Comparison of ENCODE assay signal across 8 cellular contexts in the genomic region with DNA sequence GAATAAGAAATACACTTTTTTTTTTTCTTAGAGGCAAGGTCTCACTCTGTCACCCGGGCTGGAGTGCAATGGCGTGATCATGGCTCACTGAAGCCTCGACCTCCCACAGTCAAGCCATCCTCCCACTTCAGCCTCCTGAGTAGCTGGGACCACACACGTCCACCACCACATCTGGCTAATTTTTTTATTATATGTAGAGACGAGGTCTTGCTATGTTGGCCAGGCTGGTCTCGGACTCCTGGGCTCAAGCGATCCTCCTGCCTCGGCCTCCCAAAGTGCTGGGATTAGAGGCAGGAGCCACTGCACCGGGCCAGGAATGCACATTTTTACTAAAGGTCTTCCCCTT. TPM values are rescaled to one million over a fixed set of nuclear protein-coding genes. Genes with fewer than 3 reads are reported as not detected.
DNase-seq lines count a peak whose midpoint lies in the region; ATAC-seq and TF ChIP-seq lines count a peak whose summit lies in the region.

No MANE protein-coding gene starts in this region.

- H3K4me3 ChIP-seq in ACC112 (ENCODE audit: low read depth, low read length) (peak overlapping the region; percentile 96), KMS-11 (IDR thresholded peaks at IDR 0.05; ENCODE audit: insufficient read depth, low read depth, low read length) (no peak overlapping the region)

- H3K4me1 ChIP-seq in ACC112 (ENCODE audit: control insufficient read depth, insufficient read depth, low read length, unreplicated experiment) = peaks cover 16% of the 10 kb centered on the region
- H3K4me1 ChIP-seq in KMS-11 (ENCODE audit: low read depth, poor library complexity, severe bottlenecking) = peaks cover 42% of the 10 kb centered on the region

- no peak overlapping the region for H3K9ac ChIP-seq in KMS-11

- H3K79me2 ChIP-seq in ACC112 (ENCODE audit: control insufficient read depth, insufficient read depth, low read length, unreplicated experiment) = peaks cover 63% of the 10 kb centered on the region
- H3K79me2 ChIP-seq in KMS-11 (ENCODE audit: insufficient read depth, low read depth) = peaks cover 48% of the 10 kb centered on the region

- no peak for TF ChIP-seq POLR2A in erythroblast (IDR thresholded peaks at IDR 0.05; ENCODE audit: low read length)

- H4K20me1 ChIP-seq in KMS-11 (ENCODE audit: insufficient read depth) = 0 out of 2 replicates have a peak, but pooled peaks cover 8% of the 10 kb centered on the region

- H3K36me3 ChIP-seq in ACC112 (ENCODE audit: insufficient read depth, low read length) = peaks cover 48% of the 10 kb centered on the region
- no peaks in the 10 kb centered on the region; the same call in 1 of the 2 replicates for H3K36me3 ChIP-seq in KMS-11 (ENCODE audit: insufficient read depth)

- peak overlapping the region; percentile 91 for H3K4me3 Mint-ChIP-seq in central memory CD8-positive, alpha-beta T cell
- H3K4me3 Mint-ChIP-seq in natural killer cell = peak overlapping the region; percentile 97

- intact Hi-C loops in natural killer cell (cut with micrococcal nuclease) = no loop called here

- no peaks in the 10 kb centered on the region for H3K27me3 Mint-ChIP-seq in central memory CD8-positive, alpha-beta T cell
- no peaks in the 10 kb centered on the region for H3K27me3 Mint-ChIP-seq in natural killer cell (ENCODE audit: low read depth in 2 of 2)

- H3K4me1 Mint-ChIP-seq in central memory CD8-positive, alpha-beta T cell = peaks cover 85% of the 10 kb centered on the region
- H3K4me1 Mint-ChIP-seq in natural killer cell = peaks cover 83 to 88% of the 10 kb centered on the region in 2 donors

- H3K27me3 ChIP-seq in ACC112 (ENCODE audit: insufficient read depth, low read length) (no peaks in the 10 kb centered on the region), KMS-11 (ENCODE audit: insufficient read depth, low read depth) (no peaks in the 10 kb centered on the region)

- H2AFZ ChIP-seq in ACC112 (ENCODE audit: low read length, unreplicated experiment) (no peak overlapping the region), KMS-11 (ENCODE audit: low read depth) (no peak overlapping the region)

- H3K27ac ChIP-seq in ACC112 (ENCODE audit: low read depth, low read length) (peak overlapping the region; percentile 9; the same call in 1 of the 2 replicates), KMS-11 (no peak overlapping the region)

- no peaks in the 10 kb centered on the region for H3K9me3 Mint-ChIP-seq in central memory CD8-positive, alpha-beta T cell
- no peaks in the 10 kb centered on the region for H3K9me3 Mint-ChIP-seq in natural killer cell

- ATAC-seq in central memory CD8-positive, alpha-beta T cell (replicated peaks; ENCODE audit: extremely low read depth, poor library complexity, severe bottlenecking) = no peak
- ATAC-seq in natural killer cell = no peak

- DNase-seq in central memory CD8-positive, alpha-beta T cell (ENCODE audit: low spot score in 2 of 2) = no peak
- DNase-seq in natural killer cell (no peak), islet precursor cell (no peak), GM03348 (ENCODE audit: low spot score) (no peak), erythroblast (lab: John Stamatoyannopoulos, UW) (no peak), middle frontal gyrus (ENCODE audit: extremely low spot score, low spot score) (no peak)

- no peak for TF ChIP-seq CTCF in KMS-11 (conservative IDR thresholded peaks at IDR 0.05; ENCODE audit: low read depth, low read length)
- no peak for TF ChIP-seq CTCF in natural killer cell (IDR thresholded peaks at IDR 0.05)

- peaks cover 79% of the 10 kb centered on the region for H3K36me3 Mint-ChIP-seq in central memory CD8-positive, alpha-beta T cell (ENCODE audit: insufficient read depth)
- peaks cover 12% of the 10 kb centered on the region for H3K36me3 Mint-ChIP-seq in natural killer cell

- H3K27ac Mint-ChIP-seq in central memory CD8-positive, alpha-beta T cell (ENCODE audit: low read depth) = peak overlapping the region; percentile 98
- peak overlapping the region; percentile 99 to 100 for H3K27ac Mint-ChIP-seq in natural killer cell

- peak overlapping the region; percentile 83 for H3K4me2 ChIP-seq in KMS-11

RNA-seq across cellular contexts. Expression of a gene that starts 2.4 kb away (rescaled TPM):
- total RNA-seq in natural killer cell = 100 to 1,000 TPM; 190 to 207 (median 194) TPM

RNA-seq across cellular contexts. Expression of a gene that starts 28.9 kb away (rescaled TPM):
- total RNA-seq in natural killer cell = 10 to 100 TPM; 22.7 to 36.5 (median 33.9) TPM

RNA-seq across cellular contexts. Expression of a gene that starts 29.1 kb away (rescaled TPM):
- 10 to 100 TPM; 22.4 to 33.9 (median 24.8) TPM for total RNA-seq in natural killer cell
